In the genomic region with DNA sequence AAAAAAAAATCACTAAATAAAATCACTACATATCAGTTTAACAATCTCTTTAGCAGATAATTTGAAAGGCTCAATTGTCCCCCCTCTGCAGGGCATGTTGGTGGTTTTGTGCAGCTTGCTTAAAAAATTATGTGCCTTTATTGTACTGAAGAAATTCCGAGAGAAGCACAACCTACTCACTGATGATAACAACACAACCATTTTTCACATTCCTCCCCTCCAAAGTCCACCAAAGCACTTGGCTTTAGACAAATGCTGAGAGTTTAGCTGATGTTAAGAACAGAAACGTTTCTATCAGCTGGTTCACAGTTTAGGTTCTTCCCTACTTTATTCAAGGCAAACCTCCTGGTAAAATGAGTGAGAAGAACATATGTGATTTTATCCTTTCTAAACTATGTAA, we compare ENCODE assay signal across 11 cellular contexts. TPM values are rescaled to one million over a fixed set of nuclear protein-coding genes. Genes with fewer than 3 reads are reported as not detected.
A peak's percentile ranks its signal among the peaks of the same experiment; 100 is the strongest.
DNase-seq lines count a peak whose midpoint lies in the region; ATAC-seq and TF ChIP-seq lines count a peak whose summit lies in the region.
"Had no signal": no experiment of that assay in that cellular context is flagged by ENCODE, and none has a peak within 500 bp of the region (broad histone marks: within the 10 kb centered on the region; RNA-seq: fewer than 3 reads in every experiment).

No MANE protein-coding gene starts in this region.

- H3K27me3 Mint-ChIP-seq in activated naive CD4-positive, alpha-beta T cell treated with anti-CD3 and anti-CD28 coated beads for 36 hours (ENCODE audit: low read depth), result no peaks in the 10 kb centered on the region
- H3K27me3 Mint-ChIP-seq: activated B cell treated with CpG ODN at 0.5 μM for 24 hours had no signal

- H3K36me3 Mint-ChIP-seq in activated naive CD4-positive, alpha-beta T cell treated with anti-CD3 and anti-CD28 coated beads for 36 hours (ENCODE audit: low read depth), result no peaks in the 10 kb centered on the region

- CTCF ChIA-PET in activated naive CD4-positive, alpha-beta T cell treated with anti-CD3 and anti-CD28 coated beads for 36 hours (lab: Charles Lee), result interaction anchor here (0.7 to 2.0 kb wide), 4 partner anchors 11 to 52 kb away, joined by 3 to 6 read pairs (median 4); no protein-coding TSS in a partner anchor

- peak overlapping the region; percentile 18; the same call in 1 of the 2 replicates for H3K4me3 ChIP-seq in AG10803 (ENCODE audit: low read length)
- H3K4me3 ChIP-seq in foreskin fibroblast (ENCODE audit: low read depth in 1 of 2, low read length in 2 of 2), result peak overlapping the region; percentile 45 to 61

- H3K4me3 Mint-ChIP-seq in activated naive CD4-positive, alpha-beta T cell treated with anti-CD3 and anti-CD28 coated beads for 36 hours, result no peak overlapping the region
- H3K4me3 Mint-ChIP-seq: activated B cell treated with CpG ODN at 0.5 μM for 24 hours had no signal

- peak overlapping the region; percentile 79 for H3K27ac ChIP-seq in VCaP

- H3K27ac Mint-ChIP-seq in activated naive CD4-positive, alpha-beta T cell treated with anti-CD3 and anti-CD28 coated beads for 36 hours, result no peak overlapping the region
- H3K27ac Mint-ChIP-seq: activated B cell treated with CpG ODN at 0.5 μM for 24 hours had no signal

- TF ChIP-seq CTCF in AG10803 (conservative IDR thresholded peaks at IDR 0.05; ENCODE audit: low read length) (no peak), VCaP (conservative IDR thresholded peaks at IDR 0.05) (no peak), foreskin fibroblast (IDR thresholded peaks at IDR 0.05; ENCODE audit: low read depth, low read length) (no peak)

- H3K9me3 Mint-ChIP-seq in activated naive CD4-positive, alpha-beta T cell treated with anti-CD3 and anti-CD28 coated beads for 36 hours, result no peaks in the 10 kb centered on the region
- H3K9me3 Mint-ChIP-seq: activated B cell treated with CpG ODN at 0.5 μM for 24 hours had no signal

- DNase-seq in AG10803 (ENCODE audit: low read depth) (peak; percentile 54), foreskin fibroblast (no peak), pons (ENCODE audit: low spot score) (peak; percentile 82), NCI-H446 (lab: John Stamatoyannopoulos, UW) (no peak)
- no peak for DNase-seq in activated naive CD4-positive, alpha-beta T cell treated with anti-CD3 and anti-CD28 coated beads for 36 hours
- DNase-seq: activated B cell treated with CpG ODN at 0.5 μM for 24 hours; pancreas; stimulated activated CD8-positive, alpha-beta memory T cell treated with anti-CD3 and anti-CD28 coated beads, Interleukin-4, amount 100 ng/mL, for 48 hours had no signal

- intact Hi-C loops in activated naive CD4-positive, alpha-beta T cell treated with anti-CD3 and anti-CD28 coated beads for 36 hours (cut with micrococcal nuclease), result loop anchor here (1.0 kb wide), 1 partner anchor 7 kb away; no protein-coding TSS in a partner anchor

- ATAC-seq in GM21529 (IDR thresholded peaks at IDR 0.05; ENCODE audit: unreplicated experiment), result no peak
- ATAC-seq in HG03139 (IDR thresholded peaks at IDR 0.05; ENCODE audit: unreplicated experiment), result no peak

- H3K4me1 Mint-ChIP-seq in activated naive CD4-positive, alpha-beta T cell treated with anti-CD3 and anti-CD28 coated beads for 36 hours (ENCODE audit: low read depth), result peaks cover 76% of the 10 kb centered on the region

RNA-seq across cellular contexts. Expression of a gene that starts 0.9 kb away (rescaled TPM):
- total RNA-seq in activated naive CD4-positive, alpha-beta T cell treated with anti-CD3 and anti-CD28 coated beads for 36 hours, result 10 to 100 TPM; 38.3 to 42.1 TPM

Comparison
In these comparisons a context has a peak if more than half of its experiments do, and no peak if none do; other contexts are left out.
1. DNase-seq: peak in AG10803 (single experiment) and pons (single experiment); none in foreskin fibroblast (0 of 2), activated naive CD4-positive, alpha-beta T cell treated with anti-CD3 and anti-CD28 coated beads for 36 hours (single experiment) and NCI-H446 (0 of 2).